Comparison of ENCODE assay signal across 36 cellular contexts in the genomic region with DNA sequence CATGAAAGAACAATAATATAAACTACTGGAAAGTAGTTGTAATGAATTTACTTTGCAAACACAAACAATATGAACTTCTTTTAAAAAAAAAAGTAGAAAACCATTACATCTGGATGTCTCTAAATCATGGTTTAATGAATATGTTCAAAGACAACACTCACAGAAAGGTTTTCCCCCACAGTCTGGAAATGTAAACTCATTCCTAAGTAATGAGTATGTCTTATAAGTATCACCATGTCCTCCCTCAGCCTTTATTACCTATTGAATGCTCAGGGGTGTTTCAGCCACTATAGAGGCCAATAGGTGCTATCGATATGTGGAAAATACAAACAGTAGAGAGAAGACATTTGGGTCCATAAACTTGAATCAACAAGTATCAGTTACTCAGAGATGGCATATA.
DNase-seq lines count a peak whose midpoint lies in the region; ATAC-seq, FAIRE-seq and TF ChIP-seq lines count a peak whose summit lies in the region.
"Had no signal": no experiment of that assay in that cellular context is flagged by ENCODE, and none has a peak within 500 bp of the region (broad histone marks: within the 10 kb centered on the region; RNA-seq: fewer than 3 reads in every experiment).

No MANE protein-coding gene starts in this region.

- H3K4me1 ChIP-seq in adipocyte (ENCODE audit: control insufficient read depth, insufficient read depth, low read length): no peaks in the 10 kb centered on the region
- peaks cover 6% of the 10 kb centered on the region for H3K4me1 ChIP-seq in foreskin keratinocyte
- H3K4me1 ChIP-seq: body of pancreas, tibial nerve had no signal

- H3K9ac ChIP-seq in adipocyte (ENCODE audit: low read length): no peak overlapping the region

- H3K4me3 ChIP-seq in adipocyte (ENCODE audit: low read length): no peak overlapping the region
- H3K4me3 ChIP-seq: body of pancreas, K562, prostate gland, SJSA1, tibial nerve had no signal

- no peaks in the 10 kb centered on the region for H3K36me3 Mint-ChIP-seq in stimulated activated naive B cell treated with anti-CD40 and anti-IgM and Interleukin-4, amounts not matched to agents 10 μg/mL and 1 μg/mL and 100 μg/mL, for 72 hours
- H3K36me3 Mint-ChIP-seq: activated naive CD8-positive, alpha-beta T cell treated with anti-CD3 and anti-CD28 coated beads, Interleukin-2, amount 10 ng/mL, durations not matched to agents 7 days and 5 days; naive B cell had no signal

- H3K27ac Mint-ChIP-seq in stimulated activated naive B cell treated with anti-CD40 and anti-IgM and Interleukin-4, amounts not matched to agents 10 μg/mL and 1 μg/mL and 100 μg/mL, for 72 hours: peak overlapping the region; percentile 59
- H3K27ac Mint-ChIP-seq: activated CD4-positive, alpha-beta T cell treated with anti-CD3 and anti-CD28 coated beads for 36 hours; activated naive CD8-positive, alpha-beta T cell treated with anti-CD3 and anti-CD28 coated beads, Interleukin-2, amount 10 ng/mL, durations not matched to agents 7 days and 5 days; naive B cell had no signal

- H3K4me1 Mint-ChIP-seq in stimulated activated naive B cell treated with anti-CD40 and anti-IgM and Interleukin-4, amounts not matched to agents 10 μg/mL and 1 μg/mL and 100 μg/mL, for 72 hours: peaks cover 3 to 15% of the 10 kb centered on the region in 2 donors
- H3K4me1 Mint-ChIP-seq: activated CD4-positive, alpha-beta T cell treated with anti-CD3 and anti-CD28 coated beads for 36 hours; activated naive CD8-positive, alpha-beta T cell treated with anti-CD3 and anti-CD28 coated beads, Interleukin-2, amount 10 ng/mL, durations not matched to agents 7 days and 5 days; naive B cell had no signal

- no peak overlapping the region for H3K4me3 Mint-ChIP-seq in stimulated activated naive B cell treated with anti-CD40 and anti-IgM and Interleukin-4, amounts not matched to agents 10 μg/mL and 1 μg/mL and 100 μg/mL, for 72 hours
- H3K4me3 Mint-ChIP-seq: activated CD4-positive, alpha-beta T cell treated with anti-CD3 and anti-CD28 coated beads for 36 hours; activated naive CD8-positive, alpha-beta T cell treated with anti-CD3 and anti-CD28 coated beads, Interleukin-2, amount 10 ng/mL, durations not matched to agents 7 days and 5 days; naive B cell had no signal

- peaks cover 0 to 2% of the 10 kb centered on the region in 2 donors for H3K27me3 Mint-ChIP-seq in stimulated activated naive B cell treated with anti-CD40 and anti-IgM and Interleukin-4, amounts not matched to agents 10 μg/mL and 1 μg/mL and 100 μg/mL, for 72 hours
- H3K27me3 Mint-ChIP-seq: activated CD4-positive, alpha-beta T cell treated with anti-CD3 and anti-CD28 coated beads for 36 hours; activated naive CD8-positive, alpha-beta T cell treated with anti-CD3 and anti-CD28 coated beads, Interleukin-2, amount 10 ng/mL, durations not matched to agents 7 days and 5 days had no signal

- no peaks in the 10 kb centered on the region for H3K27me3 ChIP-seq in adipocyte (replicated peaks; ENCODE audit: control insufficient read depth, insufficient read depth, low read length)
- H3K27me3 ChIP-seq in foreskin keratinocyte: no peaks in the 10 kb centered on the region
- H3K27me3 ChIP-seq: body of pancreas, neutrophil, SJSA1, tibial nerve had no signal

- peaks cover 56% of the 10 kb centered on the region for H3K36me3 ChIP-seq in adipocyte (ENCODE audit: control insufficient read depth, insufficient read depth, low read length, severe bottlenecking)
- H3K36me3 ChIP-seq: neutrophil, prostate gland, tibial nerve had no signal

- DNase-seq in GM19239 (ENCODE audit: insufficient read length, low spot score) (no peak), adipocyte (ENCODE audit: low read depth) (peak; percentile 18), foreskin keratinocyte (peak in 1 of 2 donors; percentile 36), NCI-H2029 treated with DMSO at 0.1 percent for 48 hours (lab: John Stamatoyannopoulos, UW) (no peak), amygdala (lab: John Stamatoyannopoulos, UW) (no peak)
- DNase-seq in stimulated activated naive B cell treated with anti-CD40 and anti-IgM and Interleukin-4, amounts not matched to agents 10 μg/mL and 1 μg/mL and 100 μg/mL, for 72 hours: no peak
- DNase-seq: activated CD4-positive, alpha-beta T cell treated with anti-CD3 and anti-CD28 coated beads for 36 hours; activated gamma-delta T cell; activated naive CD8-positive, alpha-beta T cell treated with anti-CD3 and anti-CD28 coated beads, Interleukin-2, amount 10 ng/mL, durations not matched to agents 7 days and 5 days; body of pancreas; cerebellar nuclear complex; COR-L47; DMS53; effector CD4-positive, alpha-beta T cell; GDM1; islet precursor cell; left ventricle myocardium superior; midbrain; naive B cell; NCI-H1092 treated with DMSO at 0.1 percent for 48 hours; NCI-H187; NCI-H2171; NCI-H510A treated with DMSO at 0.1 percent for 48 hours; RPMI8226; stimulated activated CD4-positive, alpha-beta T cell treated with anti-CD3 and anti-CD28 coated beads, Interleukin-4, amount 100 ng/mL, for 1 hour; T-helper 9 cell had no signal

- no peak overlapping the region for H3K27ac ChIP-seq in foreskin keratinocyte
- H3K27ac ChIP-seq: body of pancreas, C4-2B, epithelial cell of prostate, neutrophil, prostate gland, tibial nerve had no signal

- no peak for TF ChIP-seq CTCF in foreskin keratinocyte (conservative IDR thresholded peaks at IDR 0.05)

- FAIRE-seq in GM19239 (lab: Jason Lieb, UNC): peak; percentile 11
- FAIRE-seq: HTR-8/SVneo, K562 had no signal

- peak; percentile 70 for ATAC-seq in foreskin keratinocyte
- ATAC-seq in stimulated activated naive B cell treated with anti-CD40 and anti-IgM and Interleukin-4, amounts not matched to agents 10 μg/mL and 1 μg/mL and 100 μg/mL, for 72 hours (replicated peaks): no peak
- no peak for ATAC-seq in HG03342 (IDR thresholded peaks at IDR 0.05; ENCODE audit: unreplicated experiment)
- ATAC-seq: activated CD4-positive, alpha-beta T cell treated with anti-CD3 and anti-CD28 coated beads for 36 hours; body of pancreas; K562; left ventricle myocardium superior; sciatic nerve had no signal

- H3K9me3 ChIP-seq in adipocyte (ENCODE audit: control insufficient read depth, low read length): no peaks in the 10 kb centered on the region
- H3K9me3 ChIP-seq: body of pancreas, neutrophil, prostate gland, SJSA1, tibial nerve had no signal

- H3K9me3 Mint-ChIP-seq in stimulated activated naive B cell treated with anti-CD40 and anti-IgM and Interleukin-4, amounts not matched to agents 10 μg/mL and 1 μg/mL and 100 μg/mL, for 72 hours: peaks cover 0 to 4% of the 10 kb centered on the region in 2 donors
- H3K9me3 Mint-ChIP-seq: activated naive CD8-positive, alpha-beta T cell treated with anti-CD3 and anti-CD28 coated beads, Interleukin-2, amount 10 ng/mL, durations not matched to agents 7 days and 5 days had no signal
